8 cellular contexts compared by ENCODE assay signal in the genomic region with DNA sequence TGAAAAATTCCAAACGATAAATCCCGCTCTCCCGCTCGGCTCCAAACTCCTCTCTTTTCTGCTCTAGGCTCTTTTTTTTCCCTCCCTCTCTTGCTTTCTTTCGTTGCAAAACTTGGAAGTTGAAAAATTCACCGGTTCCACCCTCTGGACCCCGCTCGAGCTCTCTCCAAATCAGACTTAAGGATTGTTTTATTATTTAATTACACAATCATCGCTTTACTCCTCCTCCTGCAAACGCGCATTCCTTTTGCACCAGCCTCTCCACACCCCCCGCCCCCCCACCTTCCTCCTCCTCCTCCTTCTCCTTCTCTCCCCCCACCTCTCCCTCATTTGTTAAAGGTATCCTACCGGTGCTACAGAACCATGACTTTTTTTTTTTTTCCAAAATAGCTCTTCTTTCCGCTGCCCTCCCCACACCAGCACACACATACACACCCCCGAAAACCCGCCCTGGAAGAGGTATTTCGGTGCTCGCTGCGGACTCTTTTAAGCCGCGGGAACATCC. TPM values are rescaled to one million over a fixed set of nuclear protein-coding genes. Genes with fewer than 3 reads are reported as not detected.
DNase-seq lines count a peak whose midpoint lies in the region; ATAC-seq and TF ChIP-seq lines count a peak whose summit lies in the region.

No MANE protein-coding gene starts in this region.

- in situ Hi-C loops in GM23248 (cut with MboI) = no loop called here

- peak overlapping the region; percentile 78 for H2AFZ ChIP-seq in GM23248

- no peak for TF ChIP-seq CTCF in left ventricle myocardium inferior (IDR thresholded peaks at IDR 0.05; ENCODE audit: borderline replicate concordance)

- H3K4me3 ChIP-seq in GM23248 = peak overlapping the region; percentile 98
- H3K4me3 ChIP-seq in left ventricle myocardium inferior = peak overlapping the region; percentile 80

- H3K9me3 ChIP-seq in GM23248 (ENCODE audit: low read depth) (no peaks in the 10 kb centered on the region), left ventricle myocardium inferior (replicated peaks) (no peaks in the 10 kb centered on the region)

- H3K9me2 ChIP-seq in GM23248 (ENCODE audit: insufficient read depth) = no peaks in the 10 kb centered on the region

- peaks cover 1% of the 10 kb centered on the region for H3K4me1 ChIP-seq in GM23248 (ENCODE audit: insufficient read depth)
- peaks cover 70% of the 10 kb centered on the region for H3K4me1 ChIP-seq in left ventricle myocardium inferior

- H3K36me3 ChIP-seq in GM23248 (ENCODE audit: low read depth) (no peaks in the 10 kb centered on the region), left ventricle myocardium inferior (no peaks in the 10 kb centered on the region)

- peak overlapping the region; percentile 58 for H3K9ac ChIP-seq in GM23248

- 1% methylated on average over 16 to 21 of the region's 21 CpGs for WGBS in GM23248 (ENCODE audit: low coverage in 1 of 2, low lambda C conversion rate in 2 of 2, missing lambda C conversion rate in 2 of 2), 2 experiments

- no peaks in the 10 kb centered on the region for H4K20me1 ChIP-seq in GM23248 (ENCODE audit: insufficient read depth)

- H3F3A ChIP-seq in GM23248 (ENCODE audit: insufficient read depth) = peaks cover 22% of the 10 kb centered on the region

- H3K27ac ChIP-seq in GM23248 (no peak overlapping the region), left ventricle myocardium inferior (replicated peaks) (peak overlapping the region; percentile 100)

- H3K27me3 ChIP-seq in GM23248 (replicated peaks; ENCODE audit: insufficient read depth) (no peaks in the 10 kb centered on the region), left ventricle myocardium inferior (ENCODE audit: low read depth) (no peaks in the 10 kb centered on the region)

- H3K4me2 ChIP-seq in GM23248 (ENCODE audit: unreplicated experiment) = peak overlapping the region; percentile 83

- intact Hi-C loops in left ventricle myocardium inferior (cut with micrococcal nuclease) (loop anchor here (10.0 kb wide), 1 partner anchor 220 kb away; no protein-coding TSS in a partner anchor), posterior cingulate gyrus (cut with DNase I) (loop anchor here (5.0 kb wide), 1 partner anchor 38 kb away; no protein-coding TSS in a partner anchor)

- ATAC-seq in GM19324 (IDR thresholded peaks at IDR 0.05; ENCODE audit: low FRiP score, unreplicated experiment) (no peak), GM18520 (IDR thresholded peaks at IDR 0.05; ENCODE audit: unreplicated experiment) (no peak)

- no peaks in the 10 kb centered on the region; the same call in 1 of the 2 replicates for H3K79me2 ChIP-seq in GM23248 (ENCODE audit: insufficient read depth)

- DNase-seq in AG20443 (ENCODE audit: low spot score) = peak; percentile 74
- DNase-seq in GM23248 = peak; percentile 84
- DNase-seq in NCI-H446 (lab: John Stamatoyannopoulos, UW) = peak; percentile 100
- DNase-seq in anterior cingulate cortex (lab: John Stamatoyannopoulos, UW) = peak in 34 of 58 donors; percentile 30 to 82 (median 63)
- peak; percentile 83 for DNase-seq in left ventricle myocardium inferior
- DNase-seq in posterior cingulate gyrus = peak in 7 of 10 donors; percentile 23 to 78 (median 36)

RNA-seq across cellular contexts. Expression of a gene that starts 0.5 kb away (rescaled TPM):
- 3.4 and 5.3 TPM in 2 replicates for total RNA-seq in GM23248 (2014; rRNA removed; shearing (Covaris generic))
- polyA plus RNA-seq in GM23248 (2016; fragmentation: Nextera tagmentation; extraction: Ambion mirVana) = 5.8 and 6.0 TPM in 2 replicates
- 110 TPM for total RNA-seq in left ventricle myocardium inferior

Comparison
In these comparisons a context has a peak if more than half of its experiments do, and no peak if none do; other contexts are left out.
1. DNase-seq: peak in every context shown above with its lines; median percentile 100 in NCI-H446; 84 in GM23248; 83 in left ventricle myocardium inferior; 74 in AG20443; 63 in anterior cingulate cortex; 36 in posterior cingulate gyrus.
2. RNA of a gene that starts 0.5 kb away (total RNA-seq): 110 TPM in left ventricle myocardium inferior (single experiment); 3.4 to 5.3 TPM in GM23248; every median in the first group is over 10 times any median in the second.